ENCODE assay signal across 18 cellular contexts in genomic region chr22:43706151-43706550, GRCh38.
DNase-seq lines count a peak whose midpoint lies in the region; ATAC-seq and TF ChIP-seq lines count a peak whose summit lies in the region.
"Had no signal": no experiment of that assay in that cellular context is flagged by ENCODE, and none has a peak within 500 bp of the region (broad histone marks: within the 10 kb centered on the region; RNA-seq: fewer than 3 reads in every experiment).

No MANE protein-coding gene starts in this region.

- H3K4me3 Mint-ChIP-seq in WTC11 = no peak overlapping the region
- H3K4me3 Mint-ChIP-seq in T-helper 2 cell treated with Interferon-gamma antibody and Interleukin-4, amounts not matched to agents 5 μg/mL and 100 μg/mL, for 36 hours = no peak overlapping the region
- H3K4me3 Mint-ChIP-seq: CD4-positive, alpha-beta memory T cell had no signal

- peak overlapping the region; percentile 48; the same call in 1 of the 2 replicates for H3K27ac Mint-ChIP-seq in WTC11
- H3K27ac Mint-ChIP-seq in T-helper 2 cell treated with Interferon-gamma antibody and Interleukin-4, amounts not matched to agents 5 μg/mL and 100 μg/mL, for 36 hours = no peak overlapping the region
- H3K27ac Mint-ChIP-seq: CD4-positive, alpha-beta memory T cell had no signal

- in situ Hi-C loops in GM13977 (cut with MboI; ENCODE audit: low pct_unique_long_range_greater_than_20kb, low sequenced_read_pairs, unreplicated experiment) = no loop called here

- peaks cover 32% of the 10 kb centered on the region for H3K9me3 Mint-ChIP-seq in WTC11
- H3K9me3 Mint-ChIP-seq in T-helper 2 cell treated with Interferon-gamma antibody and Interleukin-4, amounts not matched to agents 5 μg/mL and 100 μg/mL, for 36 hours = peaks cover 15% of the 10 kb centered on the region

- peak; percentile 99 for ATAC-seq in WTC11

- H3K4me1 ChIP-seq in HUES6 (ENCODE audit: control insufficient read depth, insufficient read depth, low read length) = peaks cover 23% of the 10 kb centered on the region
- H3K4me1 ChIP-seq: BE2C had no signal

- H3K27ac ChIP-seq in C4-2B (peak overlapping the region; percentile 48), HUES6 (ENCODE audit: low read depth, low read length) (peak overlapping the region; percentile 42; the same call in 1 of the 2 replicates)
- H3K27ac ChIP-seq: PC-9, RWPE1 had no signal

- peaks cover 36% of the 10 kb centered on the region for H3K4me1 Mint-ChIP-seq in WTC11
- H3K4me1 Mint-ChIP-seq in T-helper 2 cell treated with Interferon-gamma antibody and Interleukin-4, amounts not matched to agents 5 μg/mL and 100 μg/mL, for 36 hours (ENCODE audit: low read depth) = no peaks in the 10 kb centered on the region
- H3K4me1 Mint-ChIP-seq: CD4-positive, alpha-beta memory T cell had no signal

- peaks cover 7% of the 10 kb centered on the region; the same call in 1 of the 2 replicates for H3K27me3 Mint-ChIP-seq in WTC11 (ENCODE audit: low read depth)
- peaks cover 2% of the 10 kb centered on the region for H3K27me3 Mint-ChIP-seq in T-helper 2 cell treated with Interferon-gamma antibody and Interleukin-4, amounts not matched to agents 5 μg/mL and 100 μg/mL, for 36 hours (ENCODE audit: low read depth)

- POLR2A ChIA-PET in WTC11 (lab: Charles Lee) = no interaction called here

- H3K4me3 ChIP-seq in HUES6 (ENCODE audit: low read depth, low read length) = no peak overlapping the region
- H3K4me3 ChIP-seq: PC-9 had no signal

- peaks cover 29% of the 10 kb centered on the region for H3K36me3 Mint-ChIP-seq in WTC11
- H3K36me3 Mint-ChIP-seq in T-helper 2 cell treated with Interferon-gamma antibody and Interleukin-4, amounts not matched to agents 5 μg/mL and 100 μg/mL, for 36 hours (ENCODE audit: low read depth) = no peaks in the 10 kb centered on the region

- CTCF ChIA-PET in WTC11 (lab: Charles Lee) = interaction anchor here (0.5 to 1.0 kb wide), 2 partner anchors 12 to 40 kb away, joined by 3 to 4 read pairs; no protein-coding TSS in a partner anchor

- peaks cover 23% of the 10 kb centered on the region for H3K9me3 ChIP-seq in HUES6 (ENCODE audit: control insufficient read depth, insufficient read depth, low read depth, low read length)
- H3K9me3 ChIP-seq: BE2C had no signal

- H3K9ac ChIP-seq in HUES6 (ENCODE audit: low read length) = no peak overlapping the region

- no peaks in the 10 kb centered on the region for H3K27me3 ChIP-seq in HUES6 (ENCODE audit: control insufficient read depth, insufficient read depth, low read length)

- DNase-seq in WTC11 (ENCODE audit: low spot score) (peak; percentile 25), iPS-NIHi7 (ENCODE audit: extremely low spot score) (peak; percentile 52), GM13977 (ENCODE audit: low spot score) (no peak), NCI-H2081 (lab: John Stamatoyannopoulos, UW) (no peak), NOMO-1 (lab: John Stamatoyannopoulos, UW; ENCODE audit: unreplicated experiment in 2 of 2) (no peak)
- DNase-seq in T-helper 2 cell treated with Interferon-gamma antibody and Interleukin-4, amounts not matched to agents 5 μg/mL and 100 μg/mL, for 36 hours (ENCODE audit: low spot score) = no peak
- DNase-seq: BE2C; CD4-positive, alpha-beta memory T cell; DMS79; GOT3; NCI-H1105; NCI-H226; NCI-H524; PC-9; SIG-M5 had no signal

- TF ChIP-seq CTCF in C4-2B (conservative IDR thresholded peaks at IDR 0.05) (no peak), WTC11 (IDR thresholded peaks at IDR 0.05) (no peak), GM13977 (IDR thresholded peaks at IDR 0.05; ENCODE audit: extremely low read depth, insufficient read depth, missing control alignments) (no peak)

- no peaks in the 10 kb centered on the region for H3K36me3 ChIP-seq in HUES6 (ENCODE audit: control insufficient read depth, insufficient read depth, low read length)
- H3K36me3 ChIP-seq: BE2C had no signal

TF ChIP-seq in WTC11, 78 proteins besides CTCF, POLR2A, EP300 and RAD21:
- TF ChIP-seq KAT7 (CRISPR knock-in tag; IDR thresholded peaks at IDR 0.05; ENCODE audit: borderline replicate concordance) (no peak), ZNF138 (CRISPR knock-in tag; conservative IDR thresholded peaks at IDR 0.05) (no peak), USF1 (CRISPR knock-in tag; IDR thresholded peaks at IDR 0.05) (peak; percentile 55; the same call in 1 of the 2 replicates), PRRX2 (CRISPR knock-in tag; IDR thresholded peaks at IDR 0.05) (no peak), ZBTB43 (CRISPR knock-in tag; IDR thresholded peaks at IDR 0.05) (no peak), USF2 (CRISPR knock-in tag; IDR thresholded peaks at IDR 0.05) (peak; percentile 69), ZNF281 (CRISPR knock-in tag; IDR thresholded peaks at IDR 0.05) (no peak), ZNF232 (CRISPR knock-in tag; IDR thresholded peaks at IDR 0.05) (no peak), E2F5 (CRISPR knock-in tag; IDR thresholded peaks at IDR 0.05) (no peak), ZNF219 (CRISPR knock-in tag; IDR thresholded peaks at IDR 0.05; ENCODE audit: borderline replicate concordance) (no peak), SMAD4 (CRISPR knock-in tag; IDR thresholded peaks at IDR 0.05) (no peak)

Comparison
In these comparisons a context has a peak if more than half of its experiments do, and no peak if none do; other contexts are left out.
1. DNase-seq: peak in WTC11 (single experiment) and iPS-NIHi7 (single experiment); none in GM13977 (single experiment), T-helper 2 cell treated with Interferon-gamma antibody and Interleukin-4, amounts not matched to agents 5 μg/mL and 100 μg/mL, for 36 hours (single experiment), NCI-H2081 (0 of 2) and NOMO-1 (0 of 2).